ENCODE assay signal across 16 cellular contexts in the genomic region with DNA sequence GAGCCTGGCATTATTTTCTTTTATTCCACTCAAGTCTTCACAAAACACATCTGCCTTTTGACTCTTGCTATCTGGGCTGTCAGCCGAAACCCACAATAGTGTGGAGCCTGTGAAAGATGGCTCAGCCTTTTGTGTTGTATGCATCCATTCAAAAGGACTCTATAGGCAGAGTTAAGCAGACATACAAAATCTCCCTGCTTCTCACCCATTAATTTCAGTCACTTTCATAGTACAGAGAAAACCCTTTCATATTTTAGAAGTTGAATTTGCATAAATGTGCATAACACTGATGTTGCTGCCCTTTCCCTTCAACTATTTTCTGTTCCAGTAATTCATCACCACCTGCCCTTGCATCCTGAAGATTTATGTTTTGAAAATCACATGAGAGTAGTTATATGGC.
DNase-seq lines count a peak whose midpoint lies in the region; ATAC-seq and TF ChIP-seq lines count a peak whose summit lies in the region.
"Had no signal": no experiment of that assay in that cellular context is flagged by ENCODE, and none has a peak within 500 bp of the region (broad histone marks: within the 10 kb centered on the region; RNA-seq: fewer than 3 reads in every experiment).

No MANE protein-coding gene starts in this region.

- no peaks in the 10 kb centered on the region for H3K23me2 ChIP-seq in H9 (ENCODE audit: insufficient read length, low read depth, low read length, poor library complexity, severe bottlenecking)

- no peaks in the 10 kb centered on the region for H3K79me1 ChIP-seq in H9 (ENCODE audit: insufficient read depth, low read depth, low read length, poor library complexity, severe bottlenecking)

- H3K36me3 Mint-ChIP-seq in H9 (ENCODE audit: insufficient read depth in 1 of 3, low read depth in 3 of 3) (peaks cover 0 to 10% (median 4%) of the 10 kb centered on the region in 3 experiments; a peak in 2 of 7 replicates), WTC11 (peaks cover 8% of the 10 kb centered on the region; the same call in 1 of the 2 replicates)

- WGBS in H9 (ENCODE audit: extremely low coverage, insufficient read length, low lambda C conversion rate) = no CpG with 5 or more reads among the region's 1 CpG
- WGBS in gastroesophageal sphincter (ENCODE audit: low coverage in 1 of 2), 2 donors = 50% methylated on average over 1 of the region's 1 CpG; no CpG with 5 or more reads in 1 of the 2 donors

- no peaks in the 10 kb centered on the region for H3K9me2 ChIP-seq in neural cell (ENCODE audit: insufficient read depth, low read length)

- CTCF ChIA-PET in WTC11 (lab: Charles Lee) = no interaction called here

- H2AFZ ChIP-seq in H9 (ENCODE audit: low read length) (no peak overlapping the region), neural cell (ENCODE audit: low read depth, low read length) (no peak overlapping the region)

- H3K9ac ChIP-seq in H9 (ENCODE audit: extremely low read depth, insufficient read length, low read length) (no peak overlapping the region), neural cell (ENCODE audit: low read length) (no peak overlapping the region)

- H3K27ac Mint-ChIP-seq in H9 (peak overlapping the region in 2 of 3 experiments; percentile 74 to 90; a peak in 4 of 7 replicates), WTC11 (peak overlapping the region; percentile 86; the same call in 1 of the 2 replicates)

- no peak overlapping the region for H3K4ac ChIP-seq in H9 (ENCODE audit: low read depth, low read length)

- H2BK12ac ChIP-seq in H9 (ENCODE audit: insufficient read length, low read depth, low read length) = no peak overlapping the region

- H3K4me3 ChIP-seq in neural cell (ENCODE audit: low read length) = no peak overlapping the region
- H3K4me3 ChIP-seq in gastroesophageal sphincter = no peak overlapping the region

- POLR2A ChIA-PET in WTC11 (lab: Charles Lee) = no interaction called here

- H2BK15ac ChIP-seq in H9 (ENCODE audit: low read depth, low read length) = no peak overlapping the region

- H3K27me3 ChIP-seq in H9 (ENCODE audit: insufficient read depth, low read length) = no peaks in the 10 kb centered on the region
- no peaks in the 10 kb centered on the region for H3K27me3 ChIP-seq in neural cell (ENCODE audit: insufficient read depth, low read depth, low read length)
- peaks cover 9% of the 10 kb centered on the region for H3K27me3 ChIP-seq in gastroesophageal sphincter

- H4K5ac ChIP-seq in H9 (ENCODE audit: insufficient read length, low read depth, low read length) = no peak overlapping the region

- H3K18ac ChIP-seq in H9 (ENCODE audit: insufficient read length, low read depth, low read length) = no peak overlapping the region

- peak; percentile 53 for ATAC-seq in GM18520 (IDR thresholded peaks at IDR 0.05; ENCODE audit: unreplicated experiment)
- peak; percentile 59 for ATAC-seq in WTC11
- no peak for ATAC-seq in gastroesophageal sphincter
- ATAC-seq: Right ventricle myocardium inferior had no signal

- TF ChIP-seq RAD21 in neural cell (conservative IDR thresholded peaks at IDR 0.05) = no peak

- H3K79me2 ChIP-seq in H9 (ENCODE audit: insufficient read depth, low read length) (no peaks in the 10 kb centered on the region), neural cell (replicated peaks; ENCODE audit: insufficient read depth, low read length) (no peaks in the 10 kb centered on the region)

- H4K20me1 ChIP-seq in H9 (ENCODE audit: control insufficient read depth, insufficient read depth, insufficient read length) (no peaks in the 10 kb centered on the region), neural cell (ENCODE audit: insufficient read depth) (no peaks in the 10 kb centered on the region)

- H3K9me3 ChIP-seq in H9 (ENCODE audit: control insufficient read depth, low read depth, low read length) (no peaks in the 10 kb centered on the region), neural cell (ENCODE audit: low read length) (no peaks in the 10 kb centered on the region), gastroesophageal sphincter (peaks cover 0 to 9% (median 0%) of the 10 kb centered on the region in 3 donors)

- H3K27me3 Mint-ChIP-seq in H9 (ENCODE audit: low read depth) = no peaks in the 10 kb centered on the region
- H3K27me3 Mint-ChIP-seq in WTC11 (ENCODE audit: low read depth) = no peaks in the 10 kb centered on the region; the same call in 1 of the 2 replicates

- H3K27ac ChIP-seq in H9 (ENCODE audit: insufficient read length, low read depth, low read length) (no peak overlapping the region), neural cell (ENCODE audit: low read length) (peak overlapping the region; percentile 77), gastroesophageal sphincter (no peak overlapping the region)

- H3K23ac ChIP-seq in H9 (ENCODE audit: insufficient read length, low read depth, low read length) = no peak overlapping the region

- TF ChIP-seq POLR2A in gastroesophageal sphincter (IDR thresholded peaks at IDR 0.05) = no peak

- H2BK120ac ChIP-seq in H9 (ENCODE audit: low read depth, low read length, poor library complexity, severe bottlenecking) = no peak overlapping the region

- no peak overlapping the region for H2AK5ac ChIP-seq in H9 (ENCODE audit: insufficient read length, low read length)

- no peak overlapping the region for H3K56ac ChIP-seq in H9 (ENCODE audit: insufficient read length, low read depth, low read length)

- H3K36me3 ChIP-seq in neural cell (ENCODE audit: insufficient read depth, low read length) = no peaks in the 10 kb centered on the region
- no peaks in the 10 kb centered on the region for H3K36me3 ChIP-seq in gastroesophageal sphincter

- no peak overlapping the region for H3K4me2 ChIP-seq in H9 (ENCODE audit: insufficient read depth, insufficient read length, low read length)
- H3K4me2 ChIP-seq in neural cell (ENCODE audit: low read length) = no peak overlapping the region

- H3K4me1 Mint-ChIP-seq in H9 (peaks cover 20 to 28% of the 10 kb centered on the region in 2 experiments), WTC11 (peaks cover 37% of the 10 kb centered on the region)

- H4K8ac ChIP-seq in H9 (replicated peaks; ENCODE audit: insufficient read length, low read depth, low read length) = no peak overlapping the region

- H4K91ac ChIP-seq in H9 (ENCODE audit: insufficient read length, low read depth, low read length) = no peak overlapping the region

- H2BK5ac ChIP-seq in H9 (ENCODE audit: insufficient read length, low read length) = no peak overlapping the region

- no peak overlapping the region for H3K4me3 Mint-ChIP-seq in H9
- H3K4me3 Mint-ChIP-seq in WTC11 = no peak overlapping the region

- no peak overlapping the region for H2BK20ac ChIP-seq in H9 (ENCODE audit: low read depth, low read length, poor library complexity, severe bottlenecking)

- no peak overlapping the region for H3K14ac ChIP-seq in H9 (ENCODE audit: insufficient read depth, low read length)

- TF ChIP-seq CTCF in H9 (conservative IDR thresholded peaks at IDR 0.05) (no peak), WTC11 (IDR thresholded peaks at IDR 0.05) (no peak), neural cell (IDR thresholded peaks at IDR 0.05; ENCODE audit: poor library complexity, severe bottlenecking) (no peak), gastroesophageal sphincter (IDR thresholded peaks at IDR 0.05) (no peak)

- TF ChIP-seq EP300 in neural cell (conservative IDR thresholded peaks at IDR 0.05; ENCODE audit: poor library complexity, severe bottlenecking) (no peak), gastroesophageal sphincter (IDR thresholded peaks at IDR 0.05) (no peak)

- H3T11ph ChIP-seq in H9 (ENCODE audit: low read length) = no peak overlapping the region

- peaks cover 3% of the 10 kb centered on the region for H3F3A ChIP-seq in neural cell (ENCODE audit: insufficient read depth, low read length, poor library complexity, severe bottlenecking)

- H3K4me1 ChIP-seq in H9 (ENCODE audit: insufficient read depth, low read length) (no peaks in the 10 kb centered on the region), gastroesophageal sphincter (no peaks in the 10 kb centered on the region)

- no peak for DNase-seq in H9
- no peak for DNase-seq in WTC11 (ENCODE audit: low spot score)
- DNase-seq in COLO829 (ENCODE audit: low spot score) = no peak
- no peak for DNase-seq in T-helper 9 cell
- DNase-seq: C1 segment of cervical spinal cord, DND-41, GOT3, MM.1S, NCI-H1092, NCI-H146, NCI-H2029 treated with DMSO at 0.1 percent for 48 hours, NCI-H774 had no signal

- H3K9me3 Mint-ChIP-seq in H9 (peaks cover 3 to 9% of the 10 kb centered on the region in 2 experiments; a peak in 4 of 5 replicates), WTC11 (peaks cover 12% of the 10 kb centered on the region)

TF ChIP-seq in WTC11, 78 proteins besides CTCF, POLR2A, EP300 and RAD21:
- TF ChIP-seq GTF2I (CRISPR knock-in tag; conservative IDR thresholded peaks at IDR 0.05) (no peak), SMAD4 (CRISPR knock-in tag; IDR thresholded peaks at IDR 0.05) (no peak)

TF ChIP-seq in neural cell, 6 proteins besides CTCF, POLR2A, EP300 and RAD21 (continues in another document):
- TF ChIP-seq SMC3 (conservative IDR thresholded peaks at IDR 0.05; ENCODE audit: poor library complexity) (no peak), EZH2 (IDR thresholded peaks at IDR 0.05; ENCODE audit: borderline replicate concordance, insufficient read depth, low read length, poor library complexity, severe bottlenecking) (no peak), TAF1 (IDR thresholded peaks at IDR 0.05; ENCODE audit: low read depth) (no peak), POLR2AphosphoS5 (IDR thresholded peaks at IDR 0.05) (no peak)
- TF ChIP-seq, protein P1, sequence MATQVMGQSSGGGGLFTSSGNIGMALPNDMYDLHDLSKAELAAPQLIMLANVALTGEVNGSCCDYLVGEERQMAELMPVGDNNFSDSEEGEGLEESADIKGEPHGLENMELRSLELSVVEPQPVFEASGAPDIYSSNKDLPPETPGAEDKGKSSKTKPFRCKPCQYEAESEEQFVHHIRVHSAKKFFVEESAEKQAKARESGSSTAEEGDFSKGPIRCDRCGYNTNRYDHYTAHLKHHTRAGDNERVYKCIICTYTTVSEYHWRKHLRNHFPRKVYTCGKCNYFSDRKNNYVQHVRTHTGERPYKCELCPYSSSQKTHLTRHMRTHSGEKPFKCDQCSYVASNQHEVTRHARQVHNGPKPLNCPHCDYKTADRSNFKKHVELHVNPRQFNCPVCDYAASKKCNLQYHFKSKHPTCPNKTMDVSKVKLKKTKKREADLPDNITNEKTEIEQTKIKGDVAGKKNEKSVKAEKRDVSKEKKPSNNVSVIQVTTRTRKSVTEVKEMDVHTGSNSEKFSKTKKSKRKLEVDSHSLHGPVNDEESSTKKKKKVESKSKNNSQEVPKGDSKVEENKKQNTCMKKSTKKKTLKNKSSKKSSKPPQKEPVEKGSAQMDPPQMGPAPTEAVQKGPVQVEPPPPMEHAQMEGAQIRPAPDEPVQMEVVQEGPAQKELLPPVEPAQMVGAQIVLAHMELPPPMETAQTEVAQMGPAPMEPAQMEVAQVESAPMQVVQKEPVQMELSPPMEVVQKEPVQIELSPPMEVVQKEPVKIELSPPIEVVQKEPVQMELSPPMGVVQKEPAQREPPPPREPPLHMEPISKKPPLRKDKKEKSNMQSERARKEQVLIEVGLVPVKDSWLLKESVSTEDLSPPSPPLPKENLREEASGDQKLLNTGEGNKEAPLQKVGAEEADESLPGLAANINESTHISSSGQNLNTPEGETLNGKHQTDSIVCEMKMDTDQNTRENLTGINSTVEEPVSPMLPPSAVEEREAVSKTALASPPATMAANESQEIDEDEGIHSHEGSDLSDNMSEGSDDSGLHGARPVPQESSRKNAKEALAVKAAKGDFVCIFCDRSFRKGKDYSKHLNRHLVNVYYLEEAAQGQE (IDR thresholded peaks at IDR 0.05; ENCODE audit: borderline replicate concordance) = no peak
